11 cellular contexts compared by ENCODE assay signal in the genomic region with DNA sequence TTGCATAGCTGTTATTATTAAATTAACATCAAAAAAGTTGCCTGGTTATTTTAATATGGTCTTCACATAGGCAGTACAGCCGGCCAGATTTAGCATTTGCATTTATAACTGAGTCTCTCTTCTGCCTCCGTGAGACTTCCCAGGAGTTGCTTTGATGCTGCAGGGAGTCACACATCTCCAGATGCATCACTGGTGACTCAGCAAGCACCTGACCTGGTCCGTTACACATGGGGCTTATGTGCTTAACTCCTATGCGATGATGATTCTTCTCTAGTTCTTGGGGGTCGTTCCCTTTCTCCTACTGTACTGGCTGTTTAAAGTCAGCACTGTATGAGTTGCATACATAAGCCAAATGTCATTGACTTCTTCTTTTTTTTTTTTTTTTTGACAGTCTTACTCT. TPM values are rescaled to one million over a fixed set of nuclear protein-coding genes. Genes with fewer than 3 reads are reported as not detected.
DNase-seq lines count a peak whose midpoint lies in the region; ATAC-seq and TF ChIP-seq lines count a peak whose summit lies in the region.
"Had no signal": no experiment of that assay in that cellular context is flagged by ENCODE, and none has a peak within 500 bp of the region (broad histone marks: within the 10 kb centered on the region; RNA-seq: fewer than 3 reads in every experiment).

No MANE protein-coding gene starts in this region.

- H3K4me1 ChIP-seq in ACC112 (ENCODE audit: control insufficient read depth, insufficient read depth, low read length, unreplicated experiment), result peaks cover 39% of the 10 kb centered on the region
- H3K4me1 ChIP-seq in gastrocnemius medialis, result no peaks in the 10 kb centered on the region

- no peaks in the 10 kb centered on the region for H3K79me2 ChIP-seq in ACC112 (ENCODE audit: control insufficient read depth, insufficient read depth, low read length, unreplicated experiment)

- H3K36me3 ChIP-seq in ACC112 (ENCODE audit: insufficient read depth, low read length) (no peaks in the 10 kb centered on the region), WERI-Rb-1 (no peaks in the 10 kb centered on the region), gastrocnemius medialis (no peaks in the 10 kb centered on the region)
- H3K36me3 ChIP-seq: HAP-1 had no signal

- no peak for TF ChIP-seq CTCF in HFF-Myc (IDR thresholded peaks at IDR 0.05; ENCODE audit: low read depth, low read length, missing control alignments)
- TF ChIP-seq CTCF in WERI-Rb-1 (IDR thresholded peaks at IDR 0.05; ENCODE audit: low read depth, low read length), result no peak
- no peak for TF ChIP-seq CTCF in gastrocnemius medialis (IDR thresholded peaks at IDR 0.05 in 4 of 5, conservative IDR thresholded peaks at IDR 0.05 in 1 of 5)

- peak overlapping the region; percentile 74; the same call in 1 of the 2 replicates for H3K27ac ChIP-seq in ACC112 (ENCODE audit: low read depth, low read length)
- no peak overlapping the region for H3K27ac ChIP-seq in WERI-Rb-1
- no peak overlapping the region for H3K27ac ChIP-seq in gastrocnemius medialis

- intact Hi-C loops in gastrocnemius medialis (cut with DNase I; ENCODE audit: low total_unique reads), result no loop called here

- ATAC-seq in gastrocnemius medialis, result no peak

- no peak overlapping the region for H2AFZ ChIP-seq in ACC112 (ENCODE audit: low read length, unreplicated experiment)

- no peak overlapping the region for H3K4me3 ChIP-seq in ACC112 (ENCODE audit: low read depth, low read length)
- no peak overlapping the region for H3K4me3 ChIP-seq in HFF-Myc (replicated peaks; ENCODE audit: low read depth, low read length)
- H3K4me3 ChIP-seq in WERI-Rb-1 (ENCODE audit: low read depth, low read length), result no peak overlapping the region
- no peak overlapping the region for H3K4me3 ChIP-seq in gastrocnemius medialis
- H3K4me3 ChIP-seq: HAP-1 had no signal

- H3K9me3 ChIP-seq in WERI-Rb-1 (ENCODE audit: severe bottlenecking) (no peaks in the 10 kb centered on the region), gastrocnemius medialis (no peaks in the 10 kb centered on the region)
- H3K9me3 ChIP-seq: HAP-1 had no signal

- no peak for TF ChIP-seq POLR2A in gastrocnemius medialis (IDR thresholded peaks at IDR 0.05)

- H3K27me3 ChIP-seq in ACC112 (ENCODE audit: insufficient read depth, low read length) (no peaks in the 10 kb centered on the region), WERI-Rb-1 (ENCODE audit: insufficient read depth, low read depth, severe bottlenecking) (no peaks in the 10 kb centered on the region), gastrocnemius medialis (no peaks in the 10 kb centered on the region)

- in situ Hi-C loops in gastrocnemius medialis (cut with MboI; ENCODE audit: low sequenced_read_pairs in 4 of 4), result no loop called here

- DNase-seq in HFF-Myc (ENCODE audit: extremely low read depth, low read depth) (peak; percentile 66), WERI-Rb-1 (peak; percentile 8), hepatic stellate cell (ENCODE audit: low spot score) (peak; percentile 55), GOT3 (lab: John Stamatoyannopoulos, UW) (no peak), gastrocnemius medialis (no peak), DMS 273 (lab: John Stamatoyannopoulos, UW; ENCODE audit: unreplicated experiment) (no peak)
- DNase-seq in NK-92 treated with Interleukin-12 subunit alpha and Interleukin-12 subunit beta, amount 100 ng/mL, for 24 hours (lab: John Stamatoyannopoulos, UW), result no peak
- DNase-seq: CD4-positive, alpha-beta memory T cell; NCI-H510A treated with DMSO at 0.1 percent for 48 hours had no signal

RNA-seq across cellular contexts. Expression of a gene that starts 13.1 kb away (rescaled TPM):
- total RNA-seq in gastrocnemius medialis, result 1 to 10 TPM in 3 of 4 donors, not detected in 1; 2.1 to 6.7 (median 5.5) TPM

Comparison
In these comparisons a context has a peak if more than half of its experiments do, and no peak if none do; other contexts are left out.
1. DNase-seq: peak in HFF-Myc (single experiment), WERI-Rb-1 (single experiment) and hepatic stellate cell (single experiment); none in GOT3 (single experiment), gastrocnemius medialis (0 of 2), DMS 273 (single experiment) and NK-92 treated with Interleukin-12 subunit alpha and Interleukin-12 subunit beta, amount 100 ng/mL, for 24 hours (single experiment).